3 cellular contexts compared by ENCODE assay signal in the genomic region with DNA sequence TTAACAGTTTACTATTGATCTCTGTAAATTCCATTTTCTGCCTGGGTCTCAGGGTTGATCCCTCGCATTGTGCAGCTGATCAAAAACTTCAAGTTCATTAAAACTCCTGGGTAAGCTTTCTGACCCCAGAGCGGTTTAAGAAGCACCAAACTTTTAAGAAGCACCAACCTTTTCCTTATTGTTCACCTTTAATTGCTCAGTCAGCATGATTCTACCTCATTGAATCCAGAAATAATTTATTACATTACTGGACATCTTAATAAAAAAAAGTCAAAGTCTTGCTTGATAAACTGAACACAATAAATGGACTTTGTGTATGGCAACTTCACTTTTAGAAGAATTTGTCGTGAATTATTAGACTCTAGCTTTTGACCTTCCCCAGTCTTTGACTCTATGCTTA.
TF ChIP-seq lines count a peak whose summit lies in the region.

No MANE protein-coding gene starts in this region.

TF ChIP-seq in A549, 52 proteins besides CTCF, POLR2A, EP300 and RAD21:
- TF ChIP-seq, protein P1, sequence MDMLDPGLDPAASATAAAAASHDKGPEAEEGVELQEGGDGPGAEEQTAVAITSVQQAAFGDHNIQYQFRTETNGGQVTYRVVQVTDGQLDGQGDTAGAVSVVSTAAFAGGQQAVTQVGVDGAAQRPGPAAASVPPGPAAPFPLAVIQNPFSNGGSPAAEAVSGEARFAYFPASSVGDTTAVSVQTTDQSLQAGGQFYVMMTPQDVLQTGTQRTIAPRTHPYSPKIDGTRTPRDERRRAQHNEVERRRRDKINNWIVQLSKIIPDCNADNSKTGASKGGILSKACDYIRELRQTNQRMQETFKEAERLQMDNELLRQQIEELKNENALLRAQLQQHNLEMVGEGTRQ (IDR thresholded peaks at IDR 0.05), result no peak
- TF ChIP-seq MAFK (IDR thresholded peaks at IDR 0.05; ENCODE audit: partially characterized antibody), result peak; percentile 86

TF ChIP-seq in IMR-90, 13 proteins besides CTCF, POLR2A, EP300 and RAD21:
- TF ChIP-seq MAFK (IDR thresholded peaks at IDR 0.05; ENCODE audit: low read depth, low read length) (peak; percentile 70), ELK1 (IDR thresholded peaks at IDR 0.05; ENCODE audit: borderline replicate concordance, low read depth, low read length) (no peak)

TF ChIP-seq in H1, 55 proteins besides CTCF, POLR2A, EP300 and RAD21:
- TF ChIP-seq FOSL1 (IDR thresholded peaks at IDR 0.05; ENCODE audit: insufficient read depth, low read depth, low read length), result no peak
- no peak for TF ChIP-seq PHF8 (conservative IDR thresholded peaks at IDR 0.05; ENCODE audit: low read depth, low read length)
- no peak for TF ChIP-seq BCL11A (IDR thresholded peaks at IDR 0.05; ENCODE audit: low read depth in 2 of 2, low read length in 2 of 2)
- TF ChIP-seq MAFK (IDR thresholded peaks at IDR 0.05; ENCODE audit: low read depth, low read length), result peak; percentile 11; the same call in 1 of the 2 replicates
- TF ChIP-seq RFX5 (IDR thresholded peaks at IDR 0.05; ENCODE audit: borderline replicate concordance, low read depth, low read length), result no peak
TF ChIP-seq in H1: peak in this region for 1.
